ENCODE assay signal across 26 cellular contexts in genomic region chr10:122983898-122984297, GRCh38.
"Had no signal": no experiment of that assay in that cellular context is flagged by ENCODE, and none has a peak within 500 bp of the region (broad histone marks: within the 10 kb centered on the region; RNA-seq: fewer than 3 reads in every experiment).

No MANE protein-coding gene starts in this region.

- FAIRE-seq: colon, endometrium, endothelial cell of umbilical vein, frontal cortex had no signal

- ATAC-seq: effector memory CD8-positive, alpha-beta T cell; esophagus mucosa; foreskin keratinocyte; gastroesophageal sphincter; heart left ventricle; heart right ventricle had no signal

- DNase-seq: colonic mucosa; cortex of kidney; dermis blood vessel endothelial cell; effector CD4-positive, alpha-beta T cell; effector CD8-positive, alpha-beta T cell; effector memory CD4-positive, alpha-beta T cell; effector memory CD8-positive, alpha-beta T cell; endodermal cell; erythroblast; esophagus squamous epithelium; foreskin fibroblast; foreskin keratinocyte; foreskin melanocyte; glutamatergic neuron; head of caudate nucleus; heart left ventricle; heart right ventricle had no signal

- H3K36me3 ChIP-seq: colonic mucosa, esophagus muscularis mucosa, esophagus squamous epithelium had no signal

- H3K4me1 ChIP-seq: foreskin keratinocyte had no signal

- H3K27me3 ChIP-seq: colonic mucosa, esophagus muscularis mucosa, esophagus squamous epithelium, foreskin keratinocyte, gastroesophageal sphincter, heart left ventricle, heart right ventricle had no signal

- H3K4me3 ChIP-seq: colonic mucosa, coronary artery, esophagus muscularis mucosa, esophagus squamous epithelium, gastroesophageal sphincter, heart left ventricle, heart right ventricle had no signal

- H3K27ac ChIP-seq: colonic mucosa, coronary artery, epithelial cell of prostate, esophagus muscularis mucosa, esophagus squamous epithelium, foreskin keratinocyte, gastroesophageal sphincter, heart left ventricle, heart right ventricle had no signal

- H3K9me3 ChIP-seq: colonic mucosa, esophagus muscularis mucosa, esophagus squamous epithelium, gastroesophageal sphincter, heart left ventricle, heart right ventricle had no signal
